ENCODE assay signal across 1 cellular context in genomic region chr9:113005777-113006176, GRCh38.
TF ChIP-seq lines count a peak whose summit lies in the region.

No MANE protein-coding gene starts in this region.

TF ChIP-seq in GM23338, 12 proteins besides CTCF, POLR2A, EP300 and RAD21 (continued from another document):
- TF ChIP-seq ZNF462 (CRISPR knock-in tag; IDR thresholded peaks at IDR 0.05): no peak
- TF ChIP-seq STAT1 (IDR thresholded peaks at IDR 0.05; ENCODE audit: unreplicated experiment): no peak
- TF ChIP-seq EZH2 (IDR thresholded peaks at IDR 0.05; ENCODE audit: low read depth, unreplicated experiment): no peak
- TF ChIP-seq POLR2AphosphoS5 (IDR thresholded peaks at IDR 0.05; ENCODE audit: low read depth): no peak
- TF ChIP-seq ZNF114 (CRISPR knock-in tag; IDR thresholded peaks at IDR 0.05): no peak
- no peak for TF ChIP-seq REST (IDR thresholded peaks at IDR 0.05; ENCODE audit: unreplicated experiment)
- TF ChIP-seq CREB1 (CRISPR knock-in tag; IDR thresholded peaks at IDR 0.05; ENCODE audit: low read depth): no peak
- no peak for TF ChIP-seq NANOG (IDR thresholded peaks at IDR 0.05; ENCODE audit: borderline replicate concordance)
- no peak for TF ChIP-seq JUNB (IDR thresholded peaks at IDR 0.05; ENCODE audit: unreplicated experiment)
- TF ChIP-seq EZH2phosphoT487 (IDR thresholded peaks at IDR 0.05; ENCODE audit: unreplicated experiment): no peak
